Comparison of ENCODE assay signal across 10 cellular contexts in the genomic region with DNA sequence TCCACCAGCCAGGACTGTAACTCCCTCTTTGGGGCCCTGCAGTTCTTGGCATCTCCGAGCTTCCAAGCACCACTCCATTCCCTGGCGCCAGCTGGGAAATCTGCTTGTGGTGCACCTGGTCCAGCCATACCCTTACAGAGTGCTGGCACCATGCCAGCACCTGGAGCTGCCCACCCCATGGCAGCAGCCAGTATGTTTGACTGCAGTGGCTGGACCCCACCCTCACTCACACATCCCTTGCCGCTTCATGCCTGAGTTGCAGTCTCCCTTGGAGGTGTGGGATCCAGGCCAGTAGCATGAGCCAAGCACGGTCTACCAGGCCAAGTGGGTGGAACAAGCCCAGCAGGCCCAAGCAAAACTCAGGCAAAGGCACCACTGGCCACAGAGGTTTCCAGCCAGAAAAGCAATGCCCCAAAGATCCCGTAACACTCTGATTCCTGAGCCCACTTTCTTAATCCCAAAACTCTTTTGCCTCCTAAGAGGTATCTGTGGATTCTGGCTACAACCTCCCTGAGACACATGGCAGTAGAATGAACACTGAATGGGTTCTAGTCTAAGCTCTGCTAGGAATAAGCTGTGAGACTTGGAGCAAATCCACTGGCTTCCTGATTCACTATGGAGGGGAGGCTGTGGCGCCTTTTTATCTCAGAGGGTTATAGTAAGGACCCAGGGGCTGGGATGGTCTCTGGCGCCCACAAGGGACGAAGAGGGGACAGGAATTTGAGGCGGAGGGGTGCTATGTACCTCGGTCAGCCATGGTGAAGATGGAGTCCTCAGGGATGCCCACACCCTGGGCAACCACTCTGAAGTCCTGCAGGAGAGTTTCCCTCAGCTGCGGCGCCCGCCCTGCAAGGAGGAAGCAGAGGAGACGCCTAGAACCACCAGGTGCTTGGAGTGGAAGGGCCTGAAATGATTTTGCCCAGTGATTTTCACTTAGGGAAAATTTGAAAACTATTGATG. TPM values are rescaled to one million over a fixed set of nuclear protein-coding genes. Genes with fewer than 3 reads are reported as not detected.
DNase-seq lines count a peak whose midpoint lies in the region; TF ChIP-seq lines count a peak whose summit lies in the region.
"Had no signal": no experiment of that assay in that cellular context is flagged by ENCODE, and none has a peak within 500 bp of the region (broad histone marks: within the 10 kb centered on the region; RNA-seq: fewer than 3 reads in every experiment).

No MANE protein-coding gene starts in this region.

- H3K27me3 ChIP-seq in left ventricle myocardium inferior (ENCODE audit: low read depth), result peaks cover 16% of the 10 kb centered on the region
- peaks cover 21% of the 10 kb centered on the region for H3K27me3 ChIP-seq in HAP-1 (ENCODE audit: low read depth)

- no peak overlapping the region for H3K27ac ChIP-seq in left ventricle myocardium inferior (replicated peaks)

- H3K4me1 ChIP-seq in left ventricle myocardium inferior, result peaks cover 9% of the 10 kb centered on the region
- H3K4me1 ChIP-seq in HAP-1, result no peaks in the 10 kb centered on the region

- H3K36me3 ChIP-seq in left ventricle myocardium inferior, result no peaks in the 10 kb centered on the region
- no peaks in the 10 kb centered on the region for H3K36me3 ChIP-seq in HAP-1 (replicated peaks)

- intact Hi-C loops in left ventricle myocardium inferior (cut with micrococcal nuclease), result no loop called here

- H3K9me3 ChIP-seq in left ventricle myocardium inferior (replicated peaks), result no peaks in the 10 kb centered on the region
- H3K9me3 ChIP-seq in HAP-1, result no peaks in the 10 kb centered on the region

- in situ Hi-C loops in HAP-1 (cut with MboI; ENCODE audit: low sequenced_read_pairs), result no loop called here

- DNase-seq in NCI-H1417 (lab: John Stamatoyannopoulos, UW) (peak in 2 of 3 experiments; percentile 14 to 52), NCI-H1417 treated with DMSO at 0.1 percent for 48 hours (lab: John Stamatoyannopoulos, UW) (no peak), amygdala (lab: John Stamatoyannopoulos, UW) (peak in 34 of 56 donors; percentile 4 to 68 (median 28)), left ventricle myocardium inferior (peak; percentile 64), stromal cell of bone marrow (ENCODE audit: low read depth) (peak; percentile 43), HAP-1 (ENCODE audit: low spot score in 2 of 2) (no peak), NCI-H2227 (lab: John Stamatoyannopoulos, UW; ENCODE audit: unreplicated experiment) (no peak)
- no peak for DNase-seq in activated CD4-positive, alpha-beta T cell treated with anti-CD3 and anti-CD28 coated beads for 1 hour
- DNase-seq: 8988T had no signal

- TF ChIP-seq CTCF in left ventricle myocardium inferior (IDR thresholded peaks at IDR 0.05; ENCODE audit: borderline replicate concordance), result no peak

- H3K4me3 ChIP-seq in left ventricle myocardium inferior, result no peak overlapping the region
- no peak overlapping the region for H3K4me3 ChIP-seq in HAP-1

RNA-seq across cellular contexts. Expression of gene AMBP, which starts 5.6 kb away (rescaled TPM):
- not detected for total RNA-seq in left ventricle myocardium inferior
- total RNA-seq: natural killer cell treated with Interleukin-12 subunit alpha and Interleukin-12 subunit beta and Interleukin-15 and Interleukin-18, amount 100 ng/mL, for 72 hours had no signal

RNA-seq across cellular contexts. Expression of gene KIF12, which starts 26.6 kb away (rescaled TPM):
- not detected for total RNA-seq in left ventricle myocardium inferior
- total RNA-seq: natural killer cell treated with Interleukin-12 subunit alpha and Interleukin-12 subunit beta and Interleukin-15 and Interleukin-18, amount 100 ng/mL, for 72 hours had no signal

Comparison
In these comparisons a context has a peak if more than half of its experiments do, and no peak if none do; other contexts are left out.
1. DNase-seq: peak in NCI-H1417 (2 of 3), amygdala (34 of 56), left ventricle myocardium inferior (single experiment) and stromal cell of bone marrow (single experiment); none in NCI-H1417 treated with DMSO at 0.1 percent for 48 hours (single experiment), HAP-1 (0 of 2), NCI-H2227 (single experiment) and activated CD4-positive, alpha-beta T cell treated with anti-CD3 and anti-CD28 coated beads for 1 hour (single experiment).